21 cellular contexts compared by ENCODE assay signal in the genomic region with DNA sequence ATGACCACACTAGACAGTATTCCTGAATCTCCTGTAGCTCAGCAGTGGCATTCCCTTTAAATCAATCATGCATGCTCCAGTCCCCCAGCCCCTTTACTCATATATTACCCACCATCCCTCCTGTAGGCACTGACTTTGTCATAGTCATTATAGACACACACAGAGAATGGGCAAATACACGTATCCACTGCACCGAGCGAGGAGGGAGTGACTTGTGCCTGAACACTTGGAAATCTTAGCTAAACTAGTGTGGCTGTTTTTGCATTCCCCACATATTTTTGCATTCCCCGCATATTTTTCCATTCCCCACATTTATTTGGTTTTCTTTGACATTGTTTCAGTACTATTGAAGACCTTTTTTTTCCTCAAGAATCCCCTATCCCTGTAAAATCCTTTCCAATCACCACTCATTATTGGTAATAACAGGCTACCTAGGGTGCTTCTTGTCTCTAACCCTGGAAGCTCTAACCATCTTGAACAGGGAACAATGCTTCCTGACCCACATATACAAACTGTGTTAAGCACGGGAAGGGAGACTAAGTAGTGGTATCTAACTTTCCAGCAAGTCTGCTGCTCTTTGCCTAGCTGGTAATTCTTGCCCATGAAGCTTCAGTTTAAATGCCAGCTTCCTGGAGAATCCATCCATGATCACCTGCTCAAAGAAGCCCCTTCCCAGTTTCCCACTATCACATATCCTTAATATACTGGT.
DNase-seq lines count a peak whose midpoint lies in the region; TF ChIP-seq lines count a peak whose summit lies in the region.
"Had no signal": no experiment of that assay in that cellular context is flagged by ENCODE, and none has a peak within 500 bp of the region (broad histone marks: within the 10 kb centered on the region; RNA-seq: fewer than 3 reads in every experiment).

No MANE protein-coding gene starts in this region.

- no peak overlapping the region for H3K4me3 ChIP-seq in SJCRH30
- no peak overlapping the region for H3K4me3 ChIP-seq in fibroblast of pulmonary artery (replicated peaks; ENCODE audit: low read depth, low read length)
- H3K4me3 ChIP-seq: Peyer's patch had no signal

- peaks cover 1% of the 10 kb centered on the region for H3K9me3 ChIP-seq in SJCRH30 (replicated peaks)
- H3K9me3 ChIP-seq: Peyer's patch had no signal

- H3K27me3 ChIP-seq in SJCRH30, result no peaks in the 10 kb centered on the region
- H3K27me3 ChIP-seq: Peyer's patch had no signal

- no peak overlapping the region for H3K4me3 Mint-ChIP-seq in osteocyte (ENCODE audit: unreplicated experiment)
- H3K4me3 Mint-ChIP-seq: dendritic cell treated with granulocyte-macrophage colony-stimulating factor and Interleukin-4, amounts not matched to agents 40 ng/mL and 50 ng/mL, for 4 days; naive thymus-derived CD4-positive, alpha-beta T cell had no signal

- TF ChIP-seq CTCF in fibroblast of pulmonary artery (IDR thresholded peaks at IDR 0.05; ENCODE audit: low read length, missing control alignments) (no peak), osteocyte (IDR thresholded peaks at IDR 0.05) (no peak)

- H3K27ac ChIP-seq in SJCRH30, result peak overlapping the region; percentile 50
- H3K27ac ChIP-seq: C4-2B, Peyer's patch, VCaP had no signal

- H3K36me3 Mint-ChIP-seq in osteocyte (ENCODE audit: unreplicated experiment), result no peaks in the 10 kb centered on the region
- H3K36me3 Mint-ChIP-seq: naive thymus-derived CD4-positive, alpha-beta T cell had no signal

- no peaks in the 10 kb centered on the region for H3K36me3 ChIP-seq in SJCRH30
- H3K36me3 ChIP-seq: Peyer's patch had no signal

- peak; percentile 61 for DNase-seq in ELR (ENCODE audit: low read depth)
- DNase-seq in SJCRH30, result peak; percentile 36 to 51
- peak; percentile 4 for DNase-seq in fibroblast of pulmonary artery (ENCODE audit: low read depth)
- DNase-seq in osteocyte (ENCODE audit: extremely low spot score, unreplicated experiment), result no peak
- no peak for DNase-seq in foreskin melanocyte
- DNase-seq in DMS53 (lab: John Stamatoyannopoulos, UW), result no peak
- no peak for DNase-seq in NCI-H2171 (lab: John Stamatoyannopoulos, UW)
- DNase-seq in NCI-H1436 treated with DMSO at 0.1 percent for 48 hours (lab: John Stamatoyannopoulos, UW), result no peak
- DNase-seq: anterior cingulate cortex; DMS79 treated with DMSO at 0.1 percent for 48 hours; hippocampal formation; MM.1S; naive thymus-derived CD4-positive, alpha-beta T cell; NCI-H2029 treated with DMSO at 0.1 percent for 48 hours; NCI-H526; Peyer's patch; SW 1271 had no signal

- H3K9me3 Mint-ChIP-seq in osteocyte (ENCODE audit: unreplicated experiment), result peaks cover 12% of the 10 kb centered on the region
- H3K9me3 Mint-ChIP-seq: activated T-helper 2 cell treated with anti-CD3 and anti-CD28 coated beads, Interferon-gamma antibody, Interleukin-2, Interleukin-4, amounts not matched to agents 10 μg/mL and 5 μg/mL and 100 μg/mL, durations not matched to agents 14 hours and 24 hours and 36 hours had no signal

- peaks cover 45% of the 10 kb centered on the region for H3K4me1 ChIP-seq in SJCRH30
- H3K4me1 ChIP-seq: Peyer's patch had no signal

- H3K27ac Mint-ChIP-seq in osteocyte (ENCODE audit: unreplicated experiment), result peak overlapping the region; percentile 4
- H3K27ac Mint-ChIP-seq: activated T-helper 2 cell treated with anti-CD3 and anti-CD28 coated beads, Interferon-gamma antibody, Interleukin-2, Interleukin-4, amounts not matched to agents 10 μg/mL and 5 μg/mL and 100 μg/mL, durations not matched to agents 14 hours and 24 hours and 36 hours; dendritic cell treated with granulocyte-macrophage colony-stimulating factor and Interleukin-4, amounts not matched to agents 40 ng/mL and 50 ng/mL, for 4 days; naive thymus-derived CD4-positive, alpha-beta T cell had no signal

- H3K27me3 Mint-ChIP-seq in osteocyte (ENCODE audit: unreplicated experiment), result no peaks in the 10 kb centered on the region

- peaks cover 25% of the 10 kb centered on the region for H3K4me1 Mint-ChIP-seq in osteocyte (ENCODE audit: unreplicated experiment)
- H3K4me1 Mint-ChIP-seq: naive thymus-derived CD4-positive, alpha-beta T cell had no signal

Comparison
In these comparisons a context has a peak if more than half of its experiments do, and no peak if none do; other contexts are left out.
1. DNase-seq: peak in ELR (single experiment), SJCRH30 (2 of 2) and fibroblast of pulmonary artery (single experiment); none in osteocyte (single experiment), foreskin melanocyte (single experiment), DMS53 (single experiment), NCI-H2171 (single experiment) and NCI-H1436 treated with DMSO at 0.1 percent for 48 hours (single experiment).